16 cellular contexts compared by ENCODE assay signal in the genomic region with DNA sequence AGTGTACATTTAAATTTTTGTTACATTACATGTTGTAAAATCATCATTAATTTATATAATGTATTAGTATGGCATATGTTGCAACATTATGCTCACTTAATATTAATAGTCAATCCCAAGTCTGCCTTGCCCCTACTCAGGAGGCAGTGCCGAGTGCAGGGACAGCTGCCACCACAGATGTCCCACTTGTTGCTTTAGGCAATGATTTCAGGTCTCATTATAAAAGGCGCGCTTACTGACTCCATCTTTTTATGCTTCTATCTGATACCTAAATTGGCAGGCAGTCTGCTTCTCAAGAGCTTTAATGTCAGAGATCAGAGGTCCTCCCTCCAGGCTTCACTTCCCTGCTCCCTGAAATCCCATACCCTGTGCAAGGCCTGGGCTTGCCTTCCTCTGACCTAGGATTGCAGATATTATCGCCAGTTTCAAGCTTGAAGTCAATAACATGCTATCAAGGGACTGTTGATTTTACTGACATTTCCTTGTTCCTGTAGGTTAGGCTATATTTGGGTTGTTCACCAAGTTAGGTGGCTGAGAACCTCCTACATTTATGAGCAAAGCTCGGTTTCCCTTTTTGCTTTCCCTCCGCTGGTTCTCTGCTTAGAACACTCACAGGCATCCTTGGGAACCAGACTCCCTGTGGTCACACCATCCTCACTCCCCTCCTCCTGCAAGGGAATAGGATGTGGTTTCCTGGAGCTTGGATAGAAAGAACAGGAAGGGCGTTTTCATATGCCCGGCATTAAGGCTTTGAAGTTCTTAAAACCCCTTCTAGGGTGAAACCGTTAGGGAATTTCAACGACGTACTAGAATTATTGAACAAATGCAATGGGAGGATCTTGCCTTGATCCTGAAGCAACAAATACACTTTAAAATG.
A peak's percentile ranks its signal among the peaks of the same experiment; 100 is the strongest.
DNase-seq lines count a peak whose midpoint lies in the region; ATAC-seq lines count a peak whose summit lies in the region.
"Had no signal": no experiment of that assay in that cellular context is flagged by ENCODE, and none has a peak within 500 bp of the region (broad histone marks: within the 10 kb centered on the region; RNA-seq: fewer than 3 reads in every experiment).

No MANE protein-coding gene starts in this region.

- H3K27me3 ChIP-seq in mucosa of rectum (ENCODE audit: control insufficient read depth in 2 of 2, insufficient read depth in 2 of 2, low read length in 2 of 2) (peaks cover 0 to 3% of the 10 kb centered on the region in 2 donors), trophoblast cell (ENCODE audit: insufficient read depth, low read length) (no peaks in the 10 kb centered on the region), GM23248 (replicated peaks; ENCODE audit: insufficient read depth) (no peaks in the 10 kb centered on the region)

- no CpG with 5 or more reads among the region's 11 CpGs for WGBS in trophoblast cell (ENCODE audit: extremely low coverage, insufficient coverage, insufficient read length)
- WGBS in GM23248 (ENCODE audit: low coverage in 1 of 2, low lambda C conversion rate in 2 of 2, missing lambda C conversion rate in 2 of 2), 2 experiments, result 94 to 97% methylated on average over 11 of the region's 11 CpGs

- no peak for ATAC-seq in T-cell (replicated peaks in 1 of 4)
- no peak for ATAC-seq in activated CD4-positive, CD25-positive, alpha-beta regulatory T cell treated with anti-CD3 and anti-CD28 coated beads, Interleukin-2, amount 50 U/mL, for 24 hours
- ATAC-seq: activated T-cell treated with anti-CD3 and anti-CD28 coated beads, Interleukin-2, amount 50 U/mL, for 4 hours; stimulated activated memory B cell treated with anti-CD40 and anti-IgM and Interleukin-4, amounts not matched to agents 10 μg/mL and 1 μg/mL and 100 μg/mL, for 72 hours had no signal

- no peaks in the 10 kb centered on the region for H3K36me3 ChIP-seq in mucosa of rectum (ENCODE audit: control insufficient read depth in 2 of 2, insufficient read depth in 2 of 2, low read length in 2 of 2)
- H3K36me3 ChIP-seq in trophoblast cell (ENCODE audit: control insufficient read depth in 1 of 2, insufficient read depth in 2 of 2, low read length in 2 of 2), result peaks cover 2 to 4% of the 10 kb centered on the region in 2 experiments
- peaks cover 6% of the 10 kb centered on the region; the same call in 1 of the 2 replicates for H3K36me3 ChIP-seq in GM23248 (ENCODE audit: low read depth)

- H4K91ac ChIP-seq in trophoblast cell (ENCODE audit: low read depth, low read length), result no peak overlapping the region

- H3K4me2 ChIP-seq in trophoblast cell (ENCODE audit: low read length) (no peak overlapping the region), GM23248 (ENCODE audit: unreplicated experiment) (no peak overlapping the region)

- no peak overlapping the region for H2BK120ac ChIP-seq in trophoblast cell (ENCODE audit: insufficient read depth, low read length, poor library complexity)

- peaks cover 0 to 15% of the 10 kb centered on the region in 2 donors for H3K4me1 ChIP-seq in mucosa of rectum (ENCODE audit: control insufficient read depth in 2 of 2, insufficient read depth in 2 of 2, low read length in 2 of 2)
- H3K4me1 ChIP-seq in trophoblast cell (ENCODE audit: control insufficient read depth in 1 of 2, insufficient read depth in 2 of 2, low read length in 2 of 2), result no peaks in the 10 kb centered on the region
- no peaks in the 10 kb centered on the region for H3K4me1 ChIP-seq in GM23248 (ENCODE audit: insufficient read depth)

- H2BK5ac ChIP-seq in trophoblast cell (ENCODE audit: low read depth, low read length, poor library complexity), result no peak overlapping the region

- H3K23ac ChIP-seq in trophoblast cell (ENCODE audit: low read length), result no peak overlapping the region

- no peak overlapping the region for H4K8ac ChIP-seq in trophoblast cell (ENCODE audit: low read depth, low read length)

- H3K79me1 ChIP-seq in trophoblast cell (ENCODE audit: low read length), result no peaks in the 10 kb centered on the region

- DNase-seq in DMS 273 treated with DMSO at 0.1 percent for 48 hours (lab: John Stamatoyannopoulos, UW), result peak; percentile 82
- peak; percentile 32 for DNase-seq in NCI-H1092 (lab: John Stamatoyannopoulos, UW)
- DNase-seq in SW480 (ENCODE audit: low spot score), result peak; percentile 95
- DNase-seq in trophoblast cell, result no peak
- no peak for DNase-seq in T-cell
- DNase-seq in GM23248, result no peak
- DNase-seq: activated CD4-positive, alpha-beta T cell treated with anti-CD3 and anti-CD28 coated beads, Interleukin-2, amount 50 U/mL, for 4 hours; activated T-cell treated with anti-CD3 and anti-CD28 coated beads, Interleukin-2, amount 50 U/mL, for 4 hours; central memory CD4-positive, alpha-beta T cell; DMS79 treated with DMSO at 0.1 percent for 48 hours; NCI-H187 treated with DMSO at 0.1 percent for 48 hours; SHP77 treated with DMSO at 0.1 percent for 48 hours had no signal

- H2AFZ ChIP-seq in trophoblast cell (ENCODE audit: insufficient read depth, low read length, poor library complexity) (no peak overlapping the region), GM23248 (no peak overlapping the region)

- H3K36me3 Mint-ChIP-seq in T-cell, result no peaks in the 10 kb centered on the region
- H3K36me3 Mint-ChIP-seq: stimulated activated memory B cell treated with anti-CD40 and anti-IgM and Interleukin-4, amounts not matched to agents 10 μg/mL and 1 μg/mL and 100 μg/mL, for 72 hours had no signal

- peaks cover 3% of the 10 kb centered on the region; the same call in 1 of the 2 replicates for H3F3A ChIP-seq in GM23248 (ENCODE audit: insufficient read depth)

- in situ Hi-C loops in GM23248 (cut with MboI), result loop anchor here (25.0 kb wide), 3 partner anchors 524 to 924 kb away; a partner anchor contains a TSS

- H3K4me3 Mint-ChIP-seq in T-cell, result no peak overlapping the region
- H3K4me3 Mint-ChIP-seq: activated T-cell treated with anti-CD3 and anti-CD28 coated beads, Interleukin-2, amount 50 U/mL, for 4 hours; mesothelial cell of epicardium; stimulated activated memory B cell treated with anti-CD40 and anti-IgM and Interleukin-4, amounts not matched to agents 10 μg/mL and 1 μg/mL and 100 μg/mL, for 72 hours had no signal

- H3K4ac ChIP-seq in trophoblast cell (ENCODE audit: low read depth, low read length), result no peak overlapping the region

- H3K9me2 ChIP-seq in GM23248 (ENCODE audit: insufficient read depth), result no peaks in the 10 kb centered on the region

- no peak overlapping the region for H3K27ac Mint-ChIP-seq in T-cell
- H3K27ac Mint-ChIP-seq: mesothelial cell of epicardium; stimulated activated memory B cell treated with anti-CD40 and anti-IgM and Interleukin-4, amounts not matched to agents 10 μg/mL and 1 μg/mL and 100 μg/mL, for 72 hours had no signal

- CTCF ChIA-PET in T-cell (lab: Charles Lee), result interaction anchor here in 1 of 2 donors (0.6 kb wide), 1 partner anchor 40 kb away, joined by 3 read pairs; no protein-coding TSS in a partner anchor

- H2BK12ac ChIP-seq in trophoblast cell (ENCODE audit: low read length), result no peak overlapping the region

- H3K9me3 ChIP-seq in mucosa of rectum (ENCODE audit: control insufficient read depth in 2 of 2, low read length in 2 of 2) (no peaks in the 10 kb centered on the region), trophoblast cell (ENCODE audit: insufficient read depth, low read depth, low read length) (peaks cover under 1% of the 10 kb centered on the region), GM23248 (ENCODE audit: low read depth) (no peaks in the 10 kb centered on the region)

- H4K12ac ChIP-seq in trophoblast cell (ENCODE audit: low read depth, low read length), result no peak overlapping the region

- no peaks in the 10 kb centered on the region for H3K79me2 ChIP-seq in trophoblast cell (ENCODE audit: control insufficient read depth, insufficient read depth, low read length, poor library complexity)
- no peaks in the 10 kb centered on the region for H3K79me2 ChIP-seq in GM23248 (ENCODE audit: insufficient read depth)

- H3K27ac ChIP-seq in mucosa of rectum (ENCODE audit: low read depth in 2 of 2, low read length in 2 of 2) (peak overlapping the region; percentile 28 to 39), trophoblast cell (ENCODE audit: low read depth, low read length) (no peak overlapping the region), GM23248 (no peak overlapping the region)

- H3K27me3 Mint-ChIP-seq in T-cell, result peaks cover 35 to 55% of the 10 kb centered on the region in 2 donors

- H4K20me1 ChIP-seq in GM23248 (ENCODE audit: insufficient read depth), result no peaks in the 10 kb centered on the region

- H3K4me1 Mint-ChIP-seq in T-cell, result peaks cover 0 to 6% (median 3%) of the 10 kb centered on the region in 3 donors

- no peak overlapping the region for H2AK5ac ChIP-seq in trophoblast cell (ENCODE audit: low read length)

- peak overlapping the region in 1 of 2 donors; percentile 32 for H3K4me3 ChIP-seq in mucosa of rectum (ENCODE audit: low read length in 2 of 2)
- no peak overlapping the region for H3K4me3 ChIP-seq in trophoblast cell (ENCODE audit: low read depth, low read length)
- H3K4me3 ChIP-seq in GM23248, result no peak overlapping the region

- no peak overlapping the region for H3K9ac ChIP-seq in mucosa of rectum (ENCODE audit: low read depth in 1 of 2, low read length in 2 of 2)
- H3K9ac ChIP-seq in trophoblast cell (ENCODE audit: low read length), result no peak overlapping the region
- H3K9ac ChIP-seq in GM23248, result no peak overlapping the region

- H3K18ac ChIP-seq in trophoblast cell (ENCODE audit: low read length), result no peak overlapping the region

- no peak overlapping the region for H3K14ac ChIP-seq in trophoblast cell (ENCODE audit: low read length)

- POLR2A ChIA-PET in T-cell (lab: Charles Lee), result no interaction called here

- H3K9me3 Mint-ChIP-seq in T-cell, result peaks cover 0 to 2% (median 0%) of the 10 kb centered on the region in 3 donors
- H3K9me3 Mint-ChIP-seq: activated T-cell treated with anti-CD3 and anti-CD28 coated beads, Interleukin-2, amount 50 U/mL, for 4 hours had no signal

Comparison
In these comparisons a context has a peak if more than half of its experiments do, and no peak if none do; other contexts are left out.
1. DNase-seq: peak in DMS 273 treated with DMSO at 0.1 percent for 48 hours (single experiment), NCI-H1092 (single experiment) and SW480 (single experiment); none in trophoblast cell (0 of 2), T-cell (0 of 34) and GM23248 (single experiment).
2. H3K27ac ChIP-seq: peak in mucosa of rectum (2 of 2); none in trophoblast cell (single experiment) and GM23248 (single experiment).